ENCODE assay signal across 8 cellular contexts in genomic region chr2:70248810-70249438, GRCh38. TPM values are rescaled to one million over a fixed set of nuclear protein-coding genes. Genes with fewer than 3 reads are reported as not detected.
DNase-seq lines count a peak whose midpoint lies in the region; ATAC-seq and TF ChIP-seq lines count a peak whose summit lies in the region.

No MANE protein-coding gene starts in this region.

- peak overlapping the region; percentile 95 for H3K27ac ChIP-seq in smooth muscle cell (ENCODE audit: low read depth)

- H3K4me1 ChIP-seq in smooth muscle cell (ENCODE audit: low read depth): peaks cover 30% of the 10 kb centered on the region

- H3K27me3 ChIP-seq in smooth muscle cell (ENCODE audit: low read depth): no peaks in the 10 kb centered on the region

- DNase-seq in GDM1 (lab: John Stamatoyannopoulos, UW) (peak; percentile 83), NCI-H1417 treated with DMSO at 0.1 percent for 48 hours (lab: John Stamatoyannopoulos, UW) (peak; percentile 99), T-helper 9 cell (peak; percentile 81), astrocyte of the spinal cord (ENCODE audit: low read depth, low spot score) (no peak), iPS-NIHi7 (ENCODE audit: extremely low spot score) (peak; percentile 46), smooth muscle cell (lab: John Stamatoyannopoulos, UW; ENCODE audit: unreplicated experiment) (peak; percentile 92), cortex of kidney (lab: John Stamatoyannopoulos, UW) (no peak)

- peaks cover 34% of the 10 kb centered on the region for H4K20me1 ChIP-seq in smooth muscle cell (ENCODE audit: low read depth)

- H3K79me2 ChIP-seq in smooth muscle cell (ENCODE audit: low read depth): peaks cover 41% of the 10 kb centered on the region

- H3K9ac ChIP-seq in smooth muscle cell (ENCODE audit: low read depth): peak overlapping the region; percentile 98

- WGBS in smooth muscle cell (ENCODE audit: low lambda C conversion rate): 2% methylated on average over 24 of the region's 24 CpGs

- peak overlapping the region; percentile 72 for H3K4me2 ChIP-seq in smooth muscle cell

- no peaks in the 10 kb centered on the region for H3K36me3 ChIP-seq in smooth muscle cell (ENCODE audit: low read depth)

- H3F3A ChIP-seq in smooth muscle cell (ENCODE audit: low read depth): peaks cover 10% of the 10 kb centered on the region

- TF ChIP-seq CTCF in astrocyte of the spinal cord (IDR thresholded peaks at IDR 0.05; ENCODE audit: low read depth, low read length) (no peak), smooth muscle cell (IDR thresholded peaks at IDR 0.05; ENCODE audit: borderline replicate concordance, insufficient read depth, poor library complexity, severe bottlenecking) (no peak)

- ATAC-seq in HG02623 (IDR thresholded peaks at IDR 0.05; ENCODE audit: unreplicated experiment): peak; percentile 40

- in situ Hi-C loops in astrocyte of the spinal cord (cut with HindIII; ENCODE audit: low sequenced_read_pairs): no loop called here

- H2AFZ ChIP-seq in smooth muscle cell (ENCODE audit: low read depth): peak overlapping the region; percentile 20

- no peaks in the 10 kb centered on the region for H3K9me3 ChIP-seq in smooth muscle cell (replicated peaks; ENCODE audit: low read depth)

- H3K4me3 ChIP-seq in astrocyte of the spinal cord (ENCODE audit: low read depth, low read length) (peak overlapping the region; percentile 79), smooth muscle cell (peak overlapping the region; percentile 79)

RNA-seq across cellular contexts. Expression of gene TIA1, which starts 0.5 kb away (rescaled TPM):
- 153 and 177 TPM in 2 replicates for total RNA-seq in smooth muscle cell
- 54.2 and 56.9 TPM in 2 replicates for polyA plus RNA-seq in smooth muscle cell

RNA-seq across cellular contexts. Expression of gene PCYOX1, which starts 9.0 kb away (rescaled TPM):
- total RNA-seq in smooth muscle cell: 51.2 and 53.4 TPM in 2 replicates
- polyA plus RNA-seq in smooth muscle cell: 36.4 and 46.2 TPM in 2 replicates

RNA-seq across cellular contexts. Expression of gene SNRPG, which starts 44.6 kb away (rescaled TPM):
- total RNA-seq in smooth muscle cell: 281 and 284 TPM in 2 replicates
- polyA plus RNA-seq in smooth muscle cell: 343 and 347 TPM in 2 replicates

RNA-seq across cellular contexts. Expression of gene FAM136A, which starts 52.9 kb away (rescaled TPM):
- 14.4 and 24.4 TPM in 2 replicates for total RNA-seq in smooth muscle cell
- 26.6 and 28.8 TPM in 2 replicates for polyA plus RNA-seq in smooth muscle cell

RNA-seq across cellular contexts. Expression of gene C2orf42, which starts 58.1 kb away (rescaled TPM):
- 9.4 and 15.2 TPM in 2 replicates for total RNA-seq in smooth muscle cell
- 7.2 and 7.8 TPM in 2 replicates for polyA plus RNA-seq in smooth muscle cell

Comparison
In these comparisons a context has a peak if more than half of its experiments do, and no peak if none do; other contexts are left out.
1. DNase-seq: peak in GDM1 (single experiment), NCI-H1417 treated with DMSO at 0.1 percent for 48 hours (single experiment), T-helper 9 cell (single experiment), iPS-NIHi7 (single experiment) and smooth muscle cell (single experiment); none in astrocyte of the spinal cord (single experiment) and cortex of kidney (single experiment).